Comparison of ENCODE assay signal across 8 cellular contexts in genomic region chr3:113695818-113696645, GRCh38. TPM values are rescaled to one million over a fixed set of nuclear protein-coding genes. Genes with fewer than 3 reads are reported as not detected.
A peak's percentile ranks its signal among the peaks of the same experiment; 100 is the strongest.
DNase-seq lines count a peak whose midpoint lies in the region; ATAC-seq and TF ChIP-seq lines count a peak whose summit lies in the region.

Gene USF3 (minus strand): TSS chr3:113696642. CDS start chr3:113674878, 21,764 bp downstream.

- POLR2A ChIA-PET in SK-N-SH (lab: Yijun Ruan, JAX), result no interaction called here

- no peak for TF ChIP-seq RAD21 in Ishikawa (IDR thresholded peaks at IDR 0.05; ENCODE audit: low read depth)
- TF ChIP-seq RAD21 in SK-N-SH (IDR thresholded peaks at IDR 0.05; ENCODE audit: low read length), result no peak

- intact Hi-C loops in Right ventricle myocardium inferior (cut with DNase I), result loop anchor here (1.0 kb wide), 1 partner anchor 50 kb away; the partner anchor contains the start of gene NAA50

- H3K4me1 Mint-ChIP-seq in activated naive CD4-positive, alpha-beta T cell treated with anti-CD3 and anti-CD28 coated beads, Interleukin-2, amount 10 ng/mL, durations not matched to agents 7 days and 5 days, result peaks cover 25% of the 10 kb centered on the region

- H4K20me1 ChIP-seq in SK-N-SH (ENCODE audit: insufficient read depth), result no peaks in the 10 kb centered on the region

- CTCF ChIA-PET in SK-N-SH (lab: Yijun Ruan, JAX), result no interaction called here
- CTCF ChIA-PET in activated naive CD4-positive, alpha-beta T cell treated with anti-CD3 and anti-CD28 coated beads, Interleukin-2, amount 10 ng/mL, durations not matched to agents 7 days and 5 days (lab: Charles Lee), result interaction anchor here (1.2 kb wide), 1 partner anchor 49 kb away, joined by 6 read pairs; no protein-coding TSS in a partner anchor

- peak within 1 kb of the TSS; percentile 78 for H3K9ac ChIP-seq in SK-N-SH
- H3K9ac ChIP-seq in parathyroid adenoma, result peak within 1 kb of the TSS; percentile 95

- H3K27ac Mint-ChIP-seq in activated naive CD4-positive, alpha-beta T cell treated with anti-CD3 and anti-CD28 coated beads, Interleukin-2, amount 10 ng/mL, durations not matched to agents 7 days and 5 days, result peak within 1 kb of the TSS; percentile 97

- H3K9me2 ChIP-seq in SK-N-SH, result no peaks in the 10 kb centered on the region

- H3K79me2 ChIP-seq in SK-N-SH (ENCODE audit: insufficient read depth) (peaks cover 47% of the 10 kb centered on the region), parathyroid adenoma (peaks cover 27% of the 10 kb centered on the region)

- H3K27me3 ChIP-seq in SK-N-SH (ENCODE audit: insufficient read depth) (no peaks in the 10 kb centered on the region), parathyroid adenoma (ENCODE audit: control insufficient read depth, insufficient read depth, low read length) (no peaks in the 10 kb centered on the region), tibial nerve (no peaks in the 10 kb centered on the region)

- ATAC-seq in GM21576 (IDR thresholded peaks at IDR 0.05; ENCODE audit: unreplicated experiment), result peak; percentile 58
- peak; percentile 84 for ATAC-seq in Right ventricle myocardium inferior

- H3F3A ChIP-seq in SK-N-SH (replicated peaks; ENCODE audit: insufficient read depth), result no peaks in the 10 kb centered on the region

- 0% methylated on average over 12 of the region's 75 CpGs for WGBS in SK-N-SH (ENCODE audit: low lambda C conversion rate)
- 0% methylated on average over 20 to 24 of the region's 75 CpGs for WGBS in tibial nerve, 2 donors

- TF ChIP-seq EP300 in Ishikawa (IDR thresholded peaks at IDR 0.05; ENCODE audit: borderline replicate concordance) (no peak), SK-N-SH (IDR thresholded peaks at IDR 0.05; ENCODE audit: borderline replicate concordance in 1 of 2, low read depth in 1 of 2, low read length in 1 of 2) (no peak), tibial nerve (IDR thresholded peaks at IDR 0.05) (no peak)

- H3K27me3 Mint-ChIP-seq in activated naive CD4-positive, alpha-beta T cell treated with anti-CD3 and anti-CD28 coated beads, Interleukin-2, amount 10 ng/mL, durations not matched to agents 7 days and 5 days, result no peaks in the 10 kb centered on the region

- no peaks in the 10 kb centered on the region for H3K9me3 Mint-ChIP-seq in activated naive CD4-positive, alpha-beta T cell treated with anti-CD3 and anti-CD28 coated beads, Interleukin-2, amount 10 ng/mL, durations not matched to agents 7 days and 5 days

- H3K36me3 ChIP-seq in SK-N-SH (replicated peaks in 1 of 2; ENCODE audit: control insufficient read depth in 1 of 2, insufficient read depth in 2 of 2, low read length in 1 of 2) (no peaks in the 10 kb centered on the region), parathyroid adenoma (ENCODE audit: control insufficient read depth, insufficient read depth, low read length) (no peaks in the 10 kb centered on the region), tibial nerve (no peaks in the 10 kb centered on the region)

- H3K4me3 Mint-ChIP-seq in activated naive CD4-positive, alpha-beta T cell treated with anti-CD3 and anti-CD28 coated beads, Interleukin-2, amount 10 ng/mL, durations not matched to agents 7 days and 5 days, result peak within 1 kb of the TSS; percentile 96

- H3K4me1 ChIP-seq in SK-N-SH (ENCODE audit: control insufficient read depth in 1 of 2, insufficient read depth in 2 of 2, low read depth in 1 of 2, low read length in 1 of 2) (no peaks in the 10 kb centered on the region; a peak in 2 of 4 replicates), parathyroid adenoma (peaks cover 12% of the 10 kb centered on the region), tibial nerve (peaks cover 0 to 50% (median 8%) of the 10 kb centered on the region in 4 donors)

- peak within 1 kb of the TSS; percentile 92 for H3K4me2 ChIP-seq in SK-N-SH
- peak within 1 kb of the TSS; percentile 85 for H3K4me2 ChIP-seq in parathyroid adenoma (ENCODE audit: low read length)

- TF ChIP-seq CTCF in SK-N-SH (IDR thresholded peaks at IDR 0.05) (no peak), parathyroid adenoma (IDR thresholded peaks at IDR 0.05) (no peak), tibial nerve (IDR thresholded peaks at IDR 0.05) (peak in 1 of 5 experiments; percentile 8)

- TF ChIP-seq POLR2A in tibial nerve (IDR thresholded peaks at IDR 0.05), result peak in 1 of 2 donors; percentile 60

- DNase-seq in ELF-1 (ENCODE audit: low read depth, low spot score) (peak; percentile 70), SK-N-SH (peak; percentile 95), Right ventricle myocardium inferior (ENCODE audit: missing footprints) (peak; percentile 83), tibial nerve (ENCODE audit: low spot score in 2 of 2) (peak; percentile 49 to 50)
- peak; percentile 90 for DNase-seq in activated naive CD4-positive, alpha-beta T cell treated with anti-CD3 and anti-CD28 coated beads, Interleukin-2, amount 10 ng/mL, durations not matched to agents 7 days and 5 days

- peak within 1 kb of the TSS; percentile 94 for H2AFZ ChIP-seq in SK-N-SH (ENCODE audit: low read depth)
- peak within 1 kb of the TSS; percentile 87 for H2AFZ ChIP-seq in parathyroid adenoma

- H3K9me3 ChIP-seq in SK-N-SH (no peaks in the 10 kb centered on the region), parathyroid adenoma (ENCODE audit: control insufficient read depth, low read length) (no peaks in the 10 kb centered on the region), tibial nerve (no peaks in the 10 kb centered on the region)

- H3K36me3 Mint-ChIP-seq in activated naive CD4-positive, alpha-beta T cell treated with anti-CD3 and anti-CD28 coated beads, Interleukin-2, amount 10 ng/mL, durations not matched to agents 7 days and 5 days, result peaks cover 9% of the 10 kb centered on the region

- H3K27ac ChIP-seq in SK-N-SH (ENCODE audit: low read depth in 2 of 2, low read length in 1 of 2) (peak within 1 kb of the TSS; percentile 73 to 95), parathyroid adenoma (peak within 1 kb of the TSS; percentile 94), tibial nerve (peak within 1 kb of the TSS; percentile 99 to 100 (median 100))

- peak within 1 kb of the TSS; percentile 88 to 92 for H3K4me3 ChIP-seq in SK-N-SH (ENCODE audit: low read depth in 2 of 2, low read length in 1 of 2)
- peak within 1 kb of the TSS; percentile 99 for H3K4me3 ChIP-seq in parathyroid adenoma (ENCODE audit: low read depth, low read length)
- peak within 1 kb of the TSS; percentile 95 to 99 (median 98) for H3K4me3 ChIP-seq in tibial nerve

TF ChIP-seq in Ishikawa, 13 proteins besides CTCF, POLR2A, EP300 and RAD21:
- 0 out of 2 replicates have a peak, but pooled peaks have one; percentile 41 for TF ChIP-seq EGR1 (IDR thresholded peaks at IDR 0.05)
- TF ChIP-seq TAF1 (IDR thresholded peaks at IDR 0.05; ENCODE audit: low read depth), result peak; percentile 34; the same call in 1 of the 2 replicates
- no peak for TF ChIP-seq YY1 (IDR thresholded peaks at IDR 0.05; ENCODE audit: low read depth)
- TF ChIP-seq TEAD4 (IDR thresholded peaks at IDR 0.05), result no peak
- TF ChIP-seq MAX (IDR thresholded peaks at IDR 0.05), result 0 out of 2 replicates have a peak, but pooled peaks have one; percentile 19
- TF ChIP-seq ZBTB7A (IDR thresholded peaks at IDR 0.05; ENCODE audit: low read depth), result peak; percentile 70

TF ChIP-seq in SK-N-SH, 30 proteins besides CTCF, POLR2A, EP300 and RAD21:
- TF ChIP-seq SIN3A (IDR thresholded peaks at IDR 0.05; ENCODE audit: borderline replicate concordance, low read depth, low read length), result peak; percentile 31; the same call in 1 of the 2 replicates
- no peak; the same call in 1 of the 2 replicates for TF ChIP-seq MXI1 (IDR thresholded peaks at IDR 0.05; ENCODE audit: low read depth, low read length)
- no peak for TF ChIP-seq PBX3 (IDR thresholded peaks at IDR 0.05)
- TF ChIP-seq POLR2AphosphoS5 (IDR thresholded peaks at IDR 0.05; ENCODE audit: low read depth, low read length), result peak; percentile 46; the same call in 1 of the 2 replicates

RNA-seq across cellular contexts. Expression of gene USF3, which starts in this region (rescaled TPM):
- 3.1 and 4.4 TPM in 2 replicates for polyA plus RNA-seq in SK-N-SH (2012; rRNA removed)
- polyA plus RNA-seq in SK-N-SH (2012; cell fraction: cytosol; rRNA removed), result 4.5 and 4.9 TPM in 2 replicates
- polyA plus RNA-seq in SK-N-SH (2012; cell fraction: nucleus; rRNA removed), result 1.8 and 3.7 TPM in 2 replicates
- 12.9 TPM for total RNA-seq in Right ventricle myocardium inferior
- 10 to 100 TPM; 16.8 to 22.6 (median 19.4) TPM for total RNA-seq in tibial nerve

Comparison
In these comparisons a context has a peak if more than half of its experiments do, and no peak if none do; other contexts are left out.
1. Peak in every context shown above with its lines: DNase-seq, ATAC-seq, H3K4me3 ChIP-seq and H3K27ac ChIP-seq.